In genomic region chr12:104219361-104219892, GRCh38 we compare ENCODE assay signal across 8 cellular contexts. TPM values are rescaled to one million over a fixed set of nuclear protein-coding genes. Genes with fewer than 3 reads are reported as not detected.
DNase-seq lines count a peak whose midpoint lies in the region; ATAC-seq and TF ChIP-seq lines count a peak whose summit lies in the region.

No MANE protein-coding gene starts in this region.

- TF ChIP-seq POLR2A in thyroid gland (IDR thresholded peaks at IDR 0.05): no peak

- DNase-seq in CD4-positive, alpha-beta T cell: no peak
- DNase-seq in activated naive CD8-positive, alpha-beta T cell treated with anti-CD3 and anti-CD28 coated beads for 36 hours: no peak
- DNase-seq in hepatocyte (ENCODE audit: low spot score): peak; percentile 75
- DNase-seq in thyroid gland: no peak
- DNase-seq in NAMALWA (ENCODE audit: low spot score): no peak

- intact Hi-C loops in CD4-positive, alpha-beta T cell (cut with DNase I, micrococcal nuclease): loop anchor here (5.0 to 10.0 kb wide), 5 partner anchors 82 to 833 kb away; partner anchors contain the start of genes EID3 (in 2 of the 2), CHST11 (in 1 of the 2) and NFYB (in 1 of the 2)
- intact Hi-C loops in thyroid gland (cut with DNase I): loop anchor here (5.0 kb wide), 1 partner anchor 68 kb away; no protein-coding TSS in a partner anchor

- H3K9me3 ChIP-seq in CD4-positive, alpha-beta T cell (ENCODE audit: control insufficient read depth, low read length): no peaks in the 10 kb centered on the region
- H3K9me3 ChIP-seq in Loucy (ENCODE audit: insufficient read depth, low read depth, low read length) (no peaks in the 10 kb centered on the region), hepatocyte (ENCODE audit: low read depth) (no peaks in the 10 kb centered on the region), thyroid gland (no peaks in the 10 kb centered on the region)

- H3K36me3 ChIP-seq in Loucy (ENCODE audit: insufficient read depth, low read length) (no peaks in the 10 kb centered on the region), hepatocyte (replicated peaks; ENCODE audit: insufficient read depth, low read depth) (no peaks in the 10 kb centered on the region), thyroid gland (no peaks in the 10 kb centered on the region)

- H3K9me3 Mint-ChIP-seq in CD4-positive, alpha-beta T cell: no peaks in the 10 kb centered on the region
- H3K9me3 Mint-ChIP-seq in activated naive CD8-positive, alpha-beta T cell treated with anti-CD3 and anti-CD28 coated beads for 36 hours: peaks cover 4% of the 10 kb centered on the region

- H3K4me3 ChIP-seq in Loucy (ENCODE audit: low read length, poor library complexity, severe bottlenecking) (no peak overlapping the region), hepatocyte (no peak overlapping the region), thyroid gland (replicated peaks in 1 of 3) (no peak overlapping the region)

- no peaks in the 10 kb centered on the region for H3K9me2 ChIP-seq in Loucy (replicated peaks; ENCODE audit: low read depth, low read length)
- H3K9me2 ChIP-seq in hepatocyte (replicated peaks; ENCODE audit: insufficient read depth): no peaks in the 10 kb centered on the region

- no peak overlapping the region for H3K9ac ChIP-seq in Loucy (ENCODE audit: low read depth, low read length, poor library complexity, severe bottlenecking)

- 35% methylated on average over 4 of the region's 4 CpGs for WGBS in hepatocyte (ENCODE audit: low lambda C conversion rate, missing lambda C conversion rate)
- 54 to 70% methylated on average over 4 of the region's 4 CpGs for WGBS in thyroid gland, 2 donors

- no peak overlapping the region for H2AFZ ChIP-seq in Loucy (ENCODE audit: low read length)
- H2AFZ ChIP-seq in hepatocyte: no peak overlapping the region

- TF ChIP-seq CTCF in CD4-positive, alpha-beta T cell (IDR thresholded peaks at IDR 0.05): no peak
- TF ChIP-seq CTCF in Loucy (conservative IDR thresholded peaks at IDR 0.05; ENCODE audit: low read length) (no peak), hepatocyte (IDR thresholded peaks at IDR 0.05; ENCODE audit: poor library complexity) (no peak), thyroid gland (IDR thresholded peaks at IDR 0.05) (no peak)

- CTCF ChIA-PET in CD4-positive, alpha-beta T cell (lab: Charles Lee): interaction anchor here (1.8 kb wide), 1 partner anchor 63 kb away, joined by 4 read pairs; no protein-coding TSS in a partner anchor

- peaks cover 8% of the 10 kb centered on the region for H3K27me3 Mint-ChIP-seq in CD4-positive, alpha-beta T cell
- peaks cover 7% of the 10 kb centered on the region for H3K27me3 Mint-ChIP-seq in activated naive CD8-positive, alpha-beta T cell treated with anti-CD3 and anti-CD28 coated beads for 36 hours

- H4K20me1 ChIP-seq in Loucy (ENCODE audit: insufficient read depth, low read length, poor library complexity, severe bottlenecking) (no peaks in the 10 kb centered on the region), hepatocyte (ENCODE audit: insufficient read depth, poor library complexity, severe bottlenecking) (no peaks in the 10 kb centered on the region)

- no peak for ATAC-seq in CD4-positive, alpha-beta T cell (ENCODE audit: poor library complexity)
- ATAC-seq in HG03175 (IDR thresholded peaks at IDR 0.05; ENCODE audit: unreplicated experiment) (no peak), HG03460 (IDR thresholded peaks at IDR 0.05; ENCODE audit: unreplicated experiment) (no peak)

- H3K4me3 Mint-ChIP-seq in CD4-positive, alpha-beta T cell: no peak overlapping the region
- H3K4me3 Mint-ChIP-seq in activated naive CD8-positive, alpha-beta T cell treated with anti-CD3 and anti-CD28 coated beads for 36 hours: no peak overlapping the region

- peak overlapping the region; percentile 43 for H3K4me2 ChIP-seq in Loucy (ENCODE audit: low read depth, low read length, poor library complexity, severe bottlenecking)
- peak overlapping the region; percentile 33 for H3K4me2 ChIP-seq in hepatocyte

- H3K4me1 Mint-ChIP-seq in CD4-positive, alpha-beta T cell (ENCODE audit: low read depth): peaks cover 30% of the 10 kb centered on the region
- peaks cover 41% of the 10 kb centered on the region for H3K4me1 Mint-ChIP-seq in activated naive CD8-positive, alpha-beta T cell treated with anti-CD3 and anti-CD28 coated beads for 36 hours

- peaks cover 16% of the 10 kb centered on the region for H3K4me1 ChIP-seq in Loucy (ENCODE audit: insufficient read depth, low read length, poor library complexity, severe bottlenecking)
- H3K4me1 ChIP-seq in hepatocyte (ENCODE audit: insufficient read depth): peaks cover 26% of the 10 kb centered on the region
- H3K4me1 ChIP-seq in thyroid gland: peaks cover 4 to 44% of the 10 kb centered on the region in 2 donors

- POLR2A ChIA-PET in CD4-positive, alpha-beta T cell (lab: Charles Lee): interaction anchor here (1.4 to 1.8 kb wide), 2 partner anchors 68 to 82 kb away, joined by 5 to 15 read pairs; partner anchors contain the start of gene NFYB

- H3K27me3 ChIP-seq in CD4-positive, alpha-beta T cell (ENCODE audit: control insufficient read depth, insufficient read depth, low read length): no peaks in the 10 kb centered on the region
- H3K27me3 ChIP-seq in Loucy (ENCODE audit: insufficient read depth, low read length, poor library complexity, severe bottlenecking) (no peaks in the 10 kb centered on the region), hepatocyte (no peaks in the 10 kb centered on the region), thyroid gland (no peaks in the 10 kb centered on the region)

- H3K27ac ChIP-seq in CD4-positive, alpha-beta T cell (ENCODE audit: low read depth, low read length): no peak overlapping the region
- H3K27ac ChIP-seq in hepatocyte (peak overlapping the region; percentile 85), thyroid gland (peak overlapping the region; percentile 64 to 80 (median 70))

- peak overlapping the region; percentile 23 for H3K27ac Mint-ChIP-seq in CD4-positive, alpha-beta T cell
- peak overlapping the region; percentile 77 for H3K27ac Mint-ChIP-seq in activated naive CD8-positive, alpha-beta T cell treated with anti-CD3 and anti-CD28 coated beads for 36 hours

- no peaks in the 10 kb centered on the region for H3F3A ChIP-seq in Loucy (ENCODE audit: low read depth)

- H3K79me2 ChIP-seq in Loucy (ENCODE audit: insufficient read depth, low read length): no peaks in the 10 kb centered on the region
- no peaks in the 10 kb centered on the region for H3K79me2 ChIP-seq in hepatocyte

- no peaks in the 10 kb centered on the region for H3K36me3 Mint-ChIP-seq in CD4-positive, alpha-beta T cell (ENCODE audit: low read depth)
- peaks cover 7% of the 10 kb centered on the region for H3K36me3 Mint-ChIP-seq in activated naive CD8-positive, alpha-beta T cell treated with anti-CD3 and anti-CD28 coated beads for 36 hours

RNA-seq across cellular contexts. Expression of gene TXNRD1, which starts 3.8 kb away (rescaled TPM):
- 10 to 100 TPM; 24.6 to 27.2 TPM for total RNA-seq in CD4-positive, alpha-beta T cell
- 100 to 1,000 TPM; 120 to 125 TPM for total RNA-seq in activated naive CD8-positive, alpha-beta T cell treated with anti-CD3 and anti-CD28 coated beads for 36 hours
- 103 and 113 TPM in 2 replicates for total RNA-seq in hepatocyte
- 40.4 and 49.8 TPM in 2 replicates for polyA plus RNA-seq in hepatocyte
- 100 to 1,000 TPM; 129 to 230 (median 199) TPM for total RNA-seq in thyroid gland
